12 cellular contexts compared by ENCODE assay signal in the genomic region with DNA sequence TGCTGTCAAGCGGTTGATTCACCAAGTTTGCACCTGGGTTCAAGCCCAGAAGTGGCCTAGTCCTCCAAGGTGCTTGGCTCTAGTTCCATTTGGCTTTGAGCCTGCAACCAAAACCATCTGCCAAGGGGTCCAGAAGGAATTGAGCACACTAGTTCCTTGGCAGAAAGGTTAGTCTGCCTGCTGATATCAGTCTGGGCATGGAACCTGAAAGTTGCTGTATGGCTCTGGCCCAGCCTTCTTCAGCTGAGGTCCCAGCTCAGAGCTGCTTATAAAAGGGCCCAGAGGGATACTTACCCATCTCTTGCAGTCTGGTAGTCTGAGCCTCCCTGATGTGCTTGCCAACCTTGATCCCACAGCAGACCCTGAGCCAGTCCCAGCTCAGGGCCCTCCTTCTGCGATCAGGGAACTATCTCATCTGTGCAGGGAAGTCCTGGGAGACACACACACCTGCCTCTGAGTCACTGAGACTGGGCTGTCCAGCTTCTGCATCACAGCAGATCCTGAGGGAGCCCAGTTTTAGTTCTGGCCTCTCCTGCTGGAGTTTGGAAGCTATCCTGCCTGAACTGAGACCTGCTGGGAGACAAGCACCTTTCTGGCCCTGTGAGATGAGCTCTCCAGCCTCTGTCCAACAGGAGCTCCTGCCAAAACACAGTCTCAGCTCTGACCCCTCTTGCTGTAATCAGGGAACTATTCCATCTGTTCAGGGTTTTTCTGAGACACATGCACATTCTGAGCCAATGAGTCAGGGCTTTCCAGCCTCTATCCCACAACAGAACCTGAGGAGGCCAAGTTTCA.
DNase-seq lines count a peak whose midpoint lies in the region; ATAC-seq and TF ChIP-seq lines count a peak whose summit lies in the region.
"Had no signal": no experiment of that assay in that cellular context is flagged by ENCODE, and none has a peak within 500 bp of the region (broad histone marks: within the 10 kb centered on the region; RNA-seq: fewer than 3 reads in every experiment).

No MANE protein-coding gene starts in this region.

- ATAC-seq in sciatic nerve: peak; percentile 89
- ATAC-seq in naive thymus-derived CD8-positive, alpha-beta T cell: no peak

- H3K4me2 ChIP-seq in OCI-LY7 (ENCODE audit: low read length): no peak overlapping the region

- intact Hi-C loops in sciatic nerve (cut with DNase I): no loop called here
- intact Hi-C loops in Caco-2 (cut with micrococcal nuclease; ENCODE audit: unreplicated experiment): no loop called here
- intact Hi-C loops in OCI-LY7 (cut with micrococcal nuclease; ENCODE audit: unreplicated experiment): loop anchor here (10.0 kb wide), 1 partner anchor 232 kb away; no protein-coding TSS in a partner anchor

- CTCF ChIA-PET in Caco-2 (lab: Charles Lee) (interaction anchor here (0.7 kb wide), 1 partner anchor 320 kb away, joined by 3 read pairs; no protein-coding TSS in a partner anchor), OCI-LY7 (lab: Charles Lee; ENCODE audit: unreplicated experiment) (interaction anchor here (0.7 kb wide), 1 partner anchor 329 kb away, joined by 3 read pairs; no protein-coding TSS in a partner anchor)

- H3K27me3 ChIP-seq in Caco-2 (replicated peaks; ENCODE audit: control insufficient read depth, insufficient read depth, low read length): no peaks in the 10 kb centered on the region

- no peaks in the 10 kb centered on the region for H3K9me2 ChIP-seq in OCI-LY7 (ENCODE audit: insufficient read depth, low read length)

- no peaks in the 10 kb centered on the region for H3K36me3 Mint-ChIP-seq in Caco-2 (ENCODE audit: insufficient read depth, unreplicated experiment)
- H3K36me3 Mint-ChIP-seq in naive thymus-derived CD8-positive, alpha-beta T cell: peaks cover 0 to 5% (median 3%) of the 10 kb centered on the region in 3 donors

- H3K4me1 Mint-ChIP-seq in Caco-2 (ENCODE audit: low read depth, unreplicated experiment): no peaks in the 10 kb centered on the region
- H3K4me1 Mint-ChIP-seq in naive thymus-derived CD8-positive, alpha-beta T cell: no peaks in the 10 kb centered on the region
- H3K4me1 Mint-ChIP-seq: central memory CD8-positive, alpha-beta T cell had no signal

- no peaks in the 10 kb centered on the region for H3K27me3 Mint-ChIP-seq in Caco-2 (ENCODE audit: insufficient read depth, unreplicated experiment)
- H3K27me3 Mint-ChIP-seq in naive thymus-derived CD8-positive, alpha-beta T cell: peaks cover 0 to 15% (median 4%) of the 10 kb centered on the region in 5 donors

- no peaks in the 10 kb centered on the region for H3K9me3 Mint-ChIP-seq in Caco-2 (ENCODE audit: unreplicated experiment)
- H3K9me3 Mint-ChIP-seq in naive thymus-derived CD8-positive, alpha-beta T cell: peaks cover 0 to 11% (median 0%) of the 10 kb centered on the region in 9 donors
- H3K9me3 Mint-ChIP-seq: central memory CD8-positive, alpha-beta T cell had no signal

- no peaks in the 10 kb centered on the region for H3K79me2 ChIP-seq in OCI-LY7 (ENCODE audit: insufficient read depth, low read depth, low read length)

- no peak overlapping the region for H3K4me3 ChIP-seq in Caco-2 (ENCODE audit: low read depth, low read length)
- no peak overlapping the region for H3K4me3 ChIP-seq in OCI-LY7 (ENCODE audit: low read depth, low read length, poor library complexity, severe bottlenecking)

- H3K36me3 ChIP-seq in Caco-2 (ENCODE audit: control insufficient read depth, insufficient read depth, low read length): no peaks in the 10 kb centered on the region
- H3K36me3 ChIP-seq in OCI-LY7 (ENCODE audit: insufficient read depth, low read length): no peaks in the 10 kb centered on the region
- H3K36me3 ChIP-seq: WERI-Rb-1 had no signal

- no TSS peak for BruUV-seq in Caco-2 (replicated peaks; lab: Mats Ljungman, UMichigan)
- no TSS peak for BruUV-seq in OCI-LY7 (replicated peaks; lab: Mats Ljungman, UMichigan)

- DNase-seq in GM04504 (ENCODE audit: low read depth) (peak; percentile 77), RPMI8226 (peak; percentile 9), fibroblast of the conjunctiva (ENCODE audit: low read depth) (peak; percentile 52), sciatic nerve (ENCODE audit: low spot score) (no peak), Caco-2 (no peak), OCI-LY7 (ENCODE audit: low spot score) (no peak), anterior cingulate cortex (lab: John Stamatoyannopoulos, UW) (no peak)
- DNase-seq in naive thymus-derived CD8-positive, alpha-beta T cell: no peak
- DNase-seq: left colon, NCI-H1694, WERI-Rb-1 had no signal

- H3K4me3 Mint-ChIP-seq in Caco-2 (ENCODE audit: unreplicated experiment): no peak overlapping the region
- no peak overlapping the region for H3K4me3 Mint-ChIP-seq in naive thymus-derived CD8-positive, alpha-beta T cell
- H3K4me3 Mint-ChIP-seq: central memory CD8-positive, alpha-beta T cell had no signal

- no peak overlapping the region for H2AFZ ChIP-seq in OCI-LY7 (ENCODE audit: low read length)

- H3K9me3 ChIP-seq in Caco-2: no peaks in the 10 kb centered on the region
- H3K9me3 ChIP-seq in OCI-LY7 (ENCODE audit: low read length): no peaks in the 10 kb centered on the region

- no peak overlapping the region for H3K27ac Mint-ChIP-seq in Caco-2 (ENCODE audit: unreplicated experiment)
- H3K27ac Mint-ChIP-seq in naive thymus-derived CD8-positive, alpha-beta T cell: no peak overlapping the region

- H4K20me1 ChIP-seq in OCI-LY7 (ENCODE audit: insufficient read depth, low read length): no peaks in the 10 kb centered on the region

- H3K27ac ChIP-seq in OCI-LY7 (ENCODE audit: low read depth, low read length, poor library complexity, severe bottlenecking): no peak overlapping the region
- H3K27ac ChIP-seq: WERI-Rb-1 had no signal

- POLR2A ChIA-PET in Caco-2 (lab: Charles Lee): no interaction called here
- POLR2A ChIA-PET in naive thymus-derived CD8-positive, alpha-beta T cell (lab: Charles Lee): no interaction called here
- POLR2A ChIA-PET in OCI-LY7 (lab: Charles Lee): interaction anchor here (0.9 kb wide), 1 partner anchor 75 kb away, joined by 3 read pairs; no protein-coding TSS in a partner anchor

- H3K4me1 ChIP-seq in Caco-2 (no peaks in the 10 kb centered on the region), OCI-LY7 (ENCODE audit: insufficient read depth, low read length, poor library complexity, severe bottlenecking) (no peaks in the 10 kb centered on the region)

- TF ChIP-seq CTCF in Caco-2 (IDR thresholded peaks at IDR 0.05; ENCODE audit: insufficient read depth in 1 of 2, low read depth in 1 of 2, low read length in 1 of 2, severe bottlenecking in 1 of 2, unreplicated experiment in 1 of 2) (no peak), OCI-LY7 (conservative IDR thresholded peaks at IDR 0.05; ENCODE audit: low read length) (no peak)

Comparison
In these comparisons a context has a peak if more than half of its experiments do, and no peak if none do; other contexts are left out.
1. DNase-seq: peak in GM04504 (single experiment), RPMI8226 (single experiment) and fibroblast of the conjunctiva (single experiment); none in sciatic nerve (single experiment), Caco-2 (0 of 2), naive thymus-derived CD8-positive, alpha-beta T cell (0 of 10), OCI-LY7 (single experiment) and anterior cingulate cortex (0 of 58).